ENCODE assay signal across 16 cellular contexts in genomic region chr14:30064454-30064853, GRCh38.
"Had no signal": no experiment of that assay in that cellular context is flagged by ENCODE, and none has a peak within 500 bp of the region (broad histone marks: within the 10 kb centered on the region; RNA-seq: fewer than 3 reads in every experiment).

No MANE protein-coding gene starts in this region.

- H3K36me3 Mint-ChIP-seq: activated naive CD8-positive, alpha-beta T cell; stimulated activated effector memory CD8-positive, alpha-beta T cell treated with anti-CD3 and anti-CD28 coated beads, Interleukin-12 subunit alpha, Interleukin-12 subunit beta, amount 100 ng/mL, for 72 hours had no signal

- H3K27ac Mint-ChIP-seq: activated naive CD8-positive, alpha-beta T cell; activated T-cell treated with anti-CD3 and anti-CD28 coated beads, Interleukin-2, amount 50 U/mL, for 72 hours; stimulated activated effector memory CD8-positive, alpha-beta T cell treated with anti-CD3 and anti-CD28 coated beads, Interleukin-12 subunit alpha, Interleukin-12 subunit beta, amount 100 ng/mL, for 72 hours; T-helper 17 cell had no signal

- H3K27me3 Mint-ChIP-seq: activated naive CD8-positive, alpha-beta T cell; T-helper 17 cell had no signal

- H3K27ac ChIP-seq: foreskin keratinocyte, ovary, tibial artery, vagina, WERI-Rb-1 had no signal

- H3K9me3 ChIP-seq: ovary, tibial artery, vagina had no signal

- DNase-seq: activated CD4-positive, alpha-beta T cell treated with anti-CD3 and anti-CD28 coated beads, Interleukin-2, amount 50 U/mL, for 48 hours; activated gamma-delta T cell; activated T-cell treated with anti-CD3 and anti-CD28 coated beads, Interleukin-2, amount 50 U/mL, for 72 hours; erythroblast; foreskin keratinocyte; glutamatergic neuron; hypothalamus; mesenchymal stem cell; ovary; T-helper 17 cell; tibial artery; WERI-Rb-1 had no signal

- H3K4me1 Mint-ChIP-seq: neural crest cell; stimulated activated effector memory CD8-positive, alpha-beta T cell treated with anti-CD3 and anti-CD28 coated beads, Interleukin-12 subunit alpha, Interleukin-12 subunit beta, amount 100 ng/mL, for 72 hours; T-helper 17 cell had no signal

- ATAC-seq: activated T-cell treated with anti-CD3 and anti-CD28 coated beads, Interleukin-2, amount 50 U/mL, for 72 hours; foreskin keratinocyte; stimulated activated effector memory CD8-positive, alpha-beta T cell treated with anti-CD3 and anti-CD28 coated beads, Interleukin-12 subunit alpha, Interleukin-12 subunit beta, amount 100 ng/mL, for 72 hours; T-helper 17 cell had no signal

- H3K4me3 Mint-ChIP-seq: activated naive CD8-positive, alpha-beta T cell; activated T-cell treated with anti-CD3 and anti-CD28 coated beads, Interleukin-2, amount 50 U/mL, for 72 hours; neural crest cell; stimulated activated effector memory CD8-positive, alpha-beta T cell treated with anti-CD3 and anti-CD28 coated beads, Interleukin-12 subunit alpha, Interleukin-12 subunit beta, amount 100 ng/mL, for 72 hours; T-helper 17 cell had no signal

- H3K36me3 ChIP-seq: ovary, tibial artery, vagina, WERI-Rb-1 had no signal

- H3K27me3 ChIP-seq: foreskin keratinocyte, ovary, tibial artery, vagina had no signal

- H3K4me1 ChIP-seq: foreskin keratinocyte, tibial artery, vagina had no signal

- H3K4me3 ChIP-seq: ovary, tibial artery, vagina had no signal
